ENCODE assay signal across 27 cellular contexts in the genomic region with DNA sequence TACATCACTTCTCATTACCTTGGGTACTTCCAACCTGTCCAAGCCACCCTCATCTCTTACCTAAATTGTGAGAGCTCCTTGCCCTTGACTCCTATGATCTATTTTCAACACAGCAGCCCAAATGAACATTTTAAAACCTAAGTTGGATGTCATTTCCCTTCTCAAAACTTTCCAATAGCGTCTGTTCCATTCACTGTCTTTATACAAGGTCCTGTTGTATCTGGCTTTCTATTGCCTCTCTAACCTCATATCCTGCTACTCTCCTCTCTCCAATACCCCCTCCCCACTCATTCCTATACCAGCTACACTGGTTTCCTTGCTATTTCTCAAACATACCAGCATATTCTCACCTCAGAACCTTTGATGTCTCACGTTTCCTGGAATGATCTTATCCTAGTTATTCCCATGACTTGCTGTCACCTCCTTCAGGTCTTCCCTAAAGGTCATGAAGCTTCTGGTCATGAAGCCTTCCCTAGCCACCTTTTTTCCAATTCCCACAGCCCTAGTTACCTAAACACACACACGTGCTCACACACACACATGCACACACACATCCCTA.
"Had no signal": no experiment of that assay in that cellular context is flagged by ENCODE, and none has a peak within 500 bp of the region (broad histone marks: within the 10 kb centered on the region; RNA-seq: fewer than 3 reads in every experiment).

No MANE protein-coding gene starts in this region.

- H3K36me3 ChIP-seq: right atrium auricular region, thoracic aorta had no signal

- DNase-seq: activated CD4-positive, alpha-beta T cell treated with anti-CD3 and anti-CD28 coated beads, Interleukin-2, amount 10 ng/mL, durations not matched to agents 7 days and 5 days; activated CD4-positive, CD25-positive, alpha-beta regulatory T cell treated with anti-CD3 and anti-CD28 coated beads, Interleukin-2, amount 50 U/mL, for 72 hours; activated CD8-positive, alpha-beta T cell treated with anti-CD3 and anti-CD28 coated beads, Interleukin-2, amount 10 ng/mL, durations not matched to agents 7 days and 5 days; activated naive CD4-positive, alpha-beta T cell; adrenal gland; central memory CD4-positive, alpha-beta T cell; effector memory CD4-positive, alpha-beta T cell; foreskin melanocyte; kidney glomerular epithelial cell; left lung; pancreas; psoas muscle; spleen; stimulated activated CD4-positive, alpha-beta T cell treated with anti-CD3 and anti-CD28 coated beads, Interleukin-4, amount 100 ng/mL, for 1 hour; stimulated activated naive CD4-positive, alpha-beta T cell treated with Interleukin-2 at 50 U/mL for 16 hours; T-helper 2 cell; upper lobe of right lung had no signal

- H3K4me3 ChIP-seq: adrenal gland, ascending aorta, left lung, lung, pancreas, psoas muscle, right atrium auricular region, spleen, thoracic aorta, upper lobe of right lung had no signal

- H3K27me3 ChIP-seq: adrenal gland, ascending aorta, left lung, pancreas, right atrium auricular region, spleen, upper lobe of right lung had no signal

- H3K9me3 ChIP-seq: adrenal gland, ascending aorta, left lung, pancreas, psoas muscle, right atrium auricular region, spleen, thoracic aorta, upper lobe of right lung had no signal

- H3K9me3 Mint-ChIP-seq: activated CD4-positive, alpha-beta T cell treated with anti-CD3 and anti-CD28 coated beads, Interleukin-2, amount 10 ng/mL, durations not matched to agents 7 days and 5 days; mesothelial cell of epicardium; nephron had no signal

- H3K4me3 Mint-ChIP-seq: activated CD4-positive, alpha-beta T cell treated with anti-CD3 and anti-CD28 coated beads, Interleukin-2, amount 10 ng/mL, durations not matched to agents 7 days and 5 days; activated CD8-positive, alpha-beta T cell treated with anti-CD3 and anti-CD28 coated beads, Interleukin-2, amount 10 ng/mL, durations not matched to agents 7 days and 5 days; activated naive CD8-positive, alpha-beta T cell; mesothelial cell of epicardium had no signal

- ATAC-seq: activated CD8-positive, alpha-beta T cell treated with anti-CD3 and anti-CD28 coated beads, Interleukin-2, amount 10 ng/mL, durations not matched to agents 7 days and 5 days; esophagus mucosa; left lung; pancreas; psoas muscle; upper lobe of right lung had no signal

- H3K27ac Mint-ChIP-seq: activated CD4-positive, alpha-beta T cell treated with anti-CD3 and anti-CD28 coated beads, Interleukin-2, amount 10 ng/mL, durations not matched to agents 7 days and 5 days; activated CD8-positive, alpha-beta T cell treated with anti-CD3 and anti-CD28 coated beads, Interleukin-2, amount 10 ng/mL, durations not matched to agents 7 days and 5 days; activated naive CD8-positive, alpha-beta T cell; mesothelial cell of epicardium; nephron had no signal

- FAIRE-seq: endothelial cell of umbilical vein, pancreas had no signal

- H3K27ac ChIP-seq: adrenal gland, ascending aorta, left lung, pancreas, psoas muscle, right atrium auricular region, spleen, thoracic aorta, upper lobe of right lung, VCaP had no signal

- H3K27me3 Mint-ChIP-seq: activated CD4-positive, alpha-beta T cell treated with anti-CD3 and anti-CD28 coated beads, Interleukin-2, amount 10 ng/mL, durations not matched to agents 7 days and 5 days; activated naive CD8-positive, alpha-beta T cell had no signal
